In the genomic region with DNA sequence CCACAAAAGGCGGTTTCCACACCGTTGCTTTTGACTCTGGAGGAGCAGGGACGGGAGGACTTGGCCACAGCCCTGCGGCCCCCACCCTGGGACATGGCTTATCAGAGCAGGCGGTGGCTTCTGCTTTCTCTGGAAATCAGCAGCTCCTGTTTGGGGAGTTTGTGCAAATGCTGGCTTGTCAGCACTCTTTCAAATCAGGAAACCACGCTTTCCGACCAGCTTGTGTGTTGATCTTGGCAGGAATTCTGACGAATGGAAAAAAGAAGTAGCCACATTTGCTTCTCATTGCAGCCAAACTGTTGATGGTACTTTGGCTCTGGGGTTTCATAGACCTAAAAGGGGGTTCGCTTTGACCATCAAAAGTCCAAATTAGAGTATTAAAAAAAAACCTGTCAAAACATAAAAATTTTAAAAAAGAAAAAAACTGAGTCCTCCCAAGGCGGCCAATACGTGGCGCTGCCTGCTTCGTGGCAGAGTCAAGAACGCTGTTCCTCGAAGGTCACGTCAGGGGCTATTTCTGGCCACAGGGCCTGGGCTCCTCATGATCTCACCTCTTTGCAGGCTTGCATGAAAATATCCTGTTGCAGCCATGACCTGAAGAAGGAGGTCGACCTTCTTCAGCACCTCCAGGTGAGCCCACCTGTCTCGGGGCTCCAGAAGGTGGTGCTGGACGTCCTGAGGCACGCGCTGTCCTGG, we compare ENCODE assay signal across 8 cellular contexts.
DNase-seq lines count a peak whose midpoint lies in the region; ATAC-seq, FAIRE-seq and TF ChIP-seq lines count a peak whose summit lies in the region.

No MANE protein-coding gene starts in this region.

- H3K9me3 Mint-ChIP-seq in GM23338, result no peaks in the 10 kb centered on the region

- no peaks in the 10 kb centered on the region for H3K79me2 ChIP-seq in GM23338 (replicated peaks; ENCODE audit: insufficient read depth)

- H3K9me3 ChIP-seq in adipocyte (ENCODE audit: control insufficient read depth, low read length) (no peaks in the 10 kb centered on the region), spleen (no peaks in the 10 kb centered on the region)

- no peak overlapping the region for H2AFZ ChIP-seq in GM23338

- no peaks in the 10 kb centered on the region for H3K27me3 Mint-ChIP-seq in GM23338 (ENCODE audit: insufficient read depth, low read depth, poor library complexity)

- no peaks in the 10 kb centered on the region for H3K36me3 ChIP-seq in GM23338 (ENCODE audit: insufficient read depth)
- H3K36me3 ChIP-seq in adipocyte (ENCODE audit: control insufficient read depth, insufficient read depth, low read length, severe bottlenecking), result no peaks in the 10 kb centered on the region
- no peaks in the 10 kb centered on the region for H3K36me3 ChIP-seq in spleen

- peaks cover 17% of the 10 kb centered on the region for H3K4me1 Mint-ChIP-seq in GM23338

- H3K4me3 ChIP-seq in GM23338 (no peak overlapping the region), adipocyte (ENCODE audit: low read length) (peak overlapping the region; percentile 13), spleen (no peak overlapping the region)

- no peak overlapping the region for H3K9ac ChIP-seq in adipocyte (ENCODE audit: low read length)

- FAIRE-seq in GM12892 (lab: Jason Lieb, UNC), result no peak

- TF ChIP-seq CTCF in GM23338 (conservative IDR thresholded peaks at IDR 0.05; ENCODE audit: low read depth in 2 of 2) (peak in 1 of 2 experiments; percentile 25; a peak in 1 of 4 replicates), spleen (IDR thresholded peaks at IDR 0.05 in 8 of 11, conservative IDR thresholded peaks at IDR 0.05 in 3 of 11) (peak in 4 of 11 experiments; percentile 8 to 23 (median 16))

- intact Hi-C loops in left ventricle myocardium superior (cut with micrococcal nuclease), result loop anchor here (5.0 kb wide), 1 partner anchor 103 kb away; no protein-coding TSS in a partner anchor
- intact Hi-C loops in spleen (cut with DNase I; ENCODE audit: low total_unique reads), result no loop called here

- H3K9me2 ChIP-seq in GM23338 (ENCODE audit: insufficient read depth), result no peaks in the 10 kb centered on the region; the same call in 1 of the 2 replicates

- TF ChIP-seq POLR2A in spleen (IDR thresholded peaks at IDR 0.05) (no peak), GM12892 (IDR thresholded peaks at IDR 0.05; ENCODE audit: low read depth, low read length) (no peak)

- H3K4me2 ChIP-seq in GM23338, result no peak overlapping the region

- WGBS in spleen, 5 donors, result 19 to 29% (median 23%) methylated on average over 19 to 21 of the region's 21 CpGs

- H3K4me1 ChIP-seq in GM23338 (ENCODE audit: insufficient read depth) (peaks cover 13% of the 10 kb centered on the region; the same call in 1 of the 2 replicates), adipocyte (ENCODE audit: control insufficient read depth, insufficient read depth, low read length) (peaks cover 30% of the 10 kb centered on the region), spleen (peaks cover 5 to 25% (median 16%) of the 10 kb centered on the region in 6 donors)

- H3K27me3 ChIP-seq in GM23338 (ENCODE audit: insufficient read depth), result no peaks in the 10 kb centered on the region
- peaks cover 23% of the 10 kb centered on the region for H3K27me3 ChIP-seq in adipocyte (replicated peaks; ENCODE audit: control insufficient read depth, insufficient read depth, low read length)
- peaks cover 0 to 24% (median 3%) of the 10 kb centered on the region in 7 donors for H3K27me3 ChIP-seq in spleen (replicated peaks in 1 of 7)

- no peak overlapping the region for H3K27ac ChIP-seq in GM23338 (ENCODE audit: low read depth)
- H3K27ac ChIP-seq in spleen, result peak overlapping the region in 4 of 8 donors; percentile 10 to 44 (median 26)

- no peak overlapping the region for H3K4me3 Mint-ChIP-seq in GM23338

- no peak overlapping the region for H3K27ac Mint-ChIP-seq in GM23338

- no peaks in the 10 kb centered on the region for H4K20me1 ChIP-seq in GM23338 (replicated peaks; ENCODE audit: insufficient read depth)

- peak; percentile 35; the same call in 1 of the 3 replicates for ATAC-seq in GM23338
- ATAC-seq in left ventricle myocardium superior, result peak; percentile 89
- ATAC-seq in HG02885 (IDR thresholded peaks at IDR 0.05; ENCODE audit: poor library complexity, unreplicated experiment), result no peak
- no peak for ATAC-seq in HG02970 (IDR thresholded peaks at IDR 0.05; ENCODE audit: low FRiP score, unreplicated experiment)

- H3K36me3 Mint-ChIP-seq in GM23338 (ENCODE audit: low read depth), result no peaks in the 10 kb centered on the region

- DNase-seq in GM23338 (ENCODE audit: low spot score) (no peak), adipocyte (ENCODE audit: low read depth) (peak; percentile 28), left ventricle myocardium superior (peak; percentile 80), spleen (peak; percentile 69), HPDE6-E6E7 (ENCODE audit: extremely low spot score) (no peak), GM12892 (ENCODE audit: insufficient read length) (no peak)

- H3F3A ChIP-seq in GM23338 (replicated peaks; ENCODE audit: low read depth), result no peaks in the 10 kb centered on the region

TF ChIP-seq in GM23338, 12 proteins besides CTCF, POLR2A, EP300 and RAD21:
- no peak for TF ChIP-seq NANOG (IDR thresholded peaks at IDR 0.05; ENCODE audit: borderline replicate concordance)
- TF ChIP-seq EZH2phosphoT487 (IDR thresholded peaks at IDR 0.05; ENCODE audit: unreplicated experiment), result no peak
- no peak for TF ChIP-seq ZNF114 (CRISPR knock-in tag; IDR thresholded peaks at IDR 0.05)
- TF ChIP-seq ZNF331 (CRISPR knock-in tag; IDR thresholded peaks at IDR 0.05; ENCODE audit: low read depth), result no peak
- TF ChIP-seq CREB1 (CRISPR knock-in tag; IDR thresholded peaks at IDR 0.05; ENCODE audit: low read depth), result no peak
- TF ChIP-seq STAT1 (IDR thresholded peaks at IDR 0.05; ENCODE audit: unreplicated experiment), result no peak
TF ChIP-seq in GM23338: peak in this region for 0.

Comparison
In these comparisons a context has a peak if more than half of its experiments do, and no peak if none do; other contexts are left out.
1. ATAC-seq: peak in GM23338 (single experiment) and left ventricle myocardium superior (single experiment); none in HG02885 (single experiment) and HG02970 (single experiment).
2. DNase-seq: peak in adipocyte (single experiment), left ventricle myocardium superior (single experiment) and spleen (single experiment); none in GM23338 (single experiment), HPDE6-E6E7 (single experiment) and GM12892 (single experiment).